In genomic region chrX:38806875-38807601, GRCh38 we compare ENCODE assay signal across 8 cellular contexts. TPM values are rescaled to one million over a fixed set of nuclear protein-coding genes. Genes with fewer than 3 reads are reported as not detected.
DNase-seq lines count a peak whose midpoint lies in the region; ATAC-seq and TF ChIP-seq lines count a peak whose summit lies in the region.

No MANE protein-coding gene starts in this region.

- H3K27ac ChIP-seq in cardiac muscle cell = peak overlapping the region; percentile 94
- H3K27ac ChIP-seq in left lung = peak overlapping the region; percentile 79 to 90
- H3K27ac ChIP-seq in transverse colon = peak overlapping the region; percentile 92 to 99 (median 96)

- H3K36me3 Mint-ChIP-seq in activated naive CD8-positive, alpha-beta T cell = peaks cover 1% of the 10 kb centered on the region

- no peaks in the 10 kb centered on the region for H3K36me3 ChIP-seq in cardiac muscle cell
- H3K36me3 ChIP-seq in left lung = no peaks in the 10 kb centered on the region
- no peaks in the 10 kb centered on the region for H3K36me3 ChIP-seq in transverse colon

- H3K4me3 ChIP-seq in cardiac muscle cell (peak overlapping the region; percentile 69), left lung (peak overlapping the region in 1 of 2 donors; percentile 70), transverse colon (peak overlapping the region in 1 of 4 donors; percentile 81)

- TF ChIP-seq POLR2A in transverse colon (IDR thresholded peaks at IDR 0.05) = no peak

- intact Hi-C loops in cardiac septum (cut with DNase I) (loop anchor here (5.0 to 10.0 kb wide), 3 partner anchors 40 to 348 kb away; no protein-coding TSS in a partner anchor), left lung (cut with DNase I) (no loop called here), transverse colon (cut with DNase I; ENCODE audit: low total_unique reads) (loop anchor here (10.0 kb wide), 1 partner anchor 128 kb away; no protein-coding TSS in a partner anchor)

- peak in 1 of 2 donors; percentile 28 for DNase-seq in cardiac muscle cell (ENCODE audit: low read depth in 1 of 2, low spot score in 1 of 2)
- no peak for DNase-seq in cardiac septum (ENCODE audit: low spot score)
- DNase-seq in left lung = no peak
- DNase-seq in transverse colon = no peak
- DNase-seq in DMS79 (lab: John Stamatoyannopoulos, UW) = no peak
- no peak for DNase-seq in retina

- peaks cover 13% of the 10 kb centered on the region for H3K4me1 ChIP-seq in cardiac muscle cell (ENCODE audit: low read depth)
- peaks cover 0 to 28% of the 10 kb centered on the region in 2 donors for H3K4me1 ChIP-seq in left lung
- H3K4me1 ChIP-seq in transverse colon = peaks cover 0 to 27% (median 11%) of the 10 kb centered on the region in 4 donors

- H3K27ac Mint-ChIP-seq in activated naive CD8-positive, alpha-beta T cell = peak overlapping the region; percentile 95

- H3K27me3 Mint-ChIP-seq in activated naive CD8-positive, alpha-beta T cell = no peaks in the 10 kb centered on the region

- no peak for TF ChIP-seq EP300 in transverse colon (IDR thresholded peaks at IDR 0.05; ENCODE audit: low read depth)

- H3K4me1 Mint-ChIP-seq in activated naive CD8-positive, alpha-beta T cell (ENCODE audit: low read depth) = peaks cover 44% of the 10 kb centered on the region

- H3K4me3 Mint-ChIP-seq in activated naive CD8-positive, alpha-beta T cell = peak overlapping the region; percentile 94

- no peak for ATAC-seq in left lung
- ATAC-seq in activated CD4-positive, CD25-positive, alpha-beta regulatory T cell treated with anti-CD3 and anti-CD28 coated beads, Interleukin-2, amount 50 U/mL, for 24 hours = no peak

- WGBS in transverse colon (ENCODE audit: low coverage in 1 of 2), 2 donors = 39 to 60% methylated on average over 2 to 7 of the region's 7 CpGs

- H3K9me3 Mint-ChIP-seq in activated naive CD8-positive, alpha-beta T cell (ENCODE audit: low read depth) = no peaks in the 10 kb centered on the region

- TF ChIP-seq CTCF in cardiac muscle cell (IDR thresholded peaks at IDR 0.05; ENCODE audit: low read depth, low read length) (no peak), left lung (IDR thresholded peaks at IDR 0.05) (no peak), transverse colon (IDR thresholded peaks at IDR 0.05) (no peak)

- in situ Hi-C loops in transverse colon (cut with MboI; ENCODE audit: low pct_ligation_motif_present in 1 of 4, low pct_unique_long_range_greater_than_20kb in 1 of 4, low sequenced_read_pairs in 3 of 4) = no loop called here

- H3K27me3 ChIP-seq in cardiac muscle cell = no peaks in the 10 kb centered on the region
- H3K27me3 ChIP-seq in left lung = no peaks in the 10 kb centered on the region
- H3K27me3 ChIP-seq in transverse colon = no peaks in the 10 kb centered on the region

- no peaks in the 10 kb centered on the region for H3K9me3 ChIP-seq in cardiac muscle cell (ENCODE audit: low read depth)
- no peaks in the 10 kb centered on the region for H3K9me3 ChIP-seq in left lung
- H3K9me3 ChIP-seq in transverse colon = no peaks in the 10 kb centered on the region

RNA-seq across cellular contexts. Expression of gene MID1IP1, which starts 5.8 kb away (rescaled TPM):
- 44.7 and 80.4 TPM in 2 replicates for total RNA-seq in cardiac muscle cell
- 25.3 and 45.7 TPM in 2 replicates for polyA plus RNA-seq in cardiac muscle cell
- 31.4 TPM for total RNA-seq in cardiac septum
- total RNA-seq in left lung = 10 to 100 TPM; 73.5 to 74.2 TPM
- 10 to 100 TPM; 23.9 to 49.7 (median 33.4) TPM for total RNA-seq in transverse colon

Comparison
In these comparisons a context has a peak if more than half of its experiments do, and no peak if none do; other contexts are left out.
1. intact Hi-C loops: an anchor here in cardiac septum (5.0 to 10.0 kb wide) and transverse colon (10.0 kb wide); none called in left lung.